In genomic region chr5:146203011-146203871, GRCh38 we compare ENCODE assay signal across 1 cellular context.
A peak's percentile ranks its signal among the peaks of the same experiment; 100 is the strongest.
TF ChIP-seq lines count a peak whose summit lies in the region.

RBM27 (plus strand) TSS chr5:146203605; CDS start chr5:146203766, 161 bp downstream.

TF ChIP-seq in HEK293, 187 proteins besides CTCF, POLR2A, EP300 and RAD21 (continued from another document):
- TF ChIP-seq SALL2 (tag by site-specific recombination; IDR thresholded peaks at IDR 0.05; ENCODE audit: borderline replicate concordance) (no peak), ZNF354C (tag by site-specific recombination; IDR thresholded peaks at IDR 0.05; ENCODE audit: borderline replicate concordance, low read depth) (no peak), ZFP37 (tag by site-specific recombination; IDR thresholded peaks at IDR 0.05) (0 out of 2 replicates have a peak, but pooled peaks have one; percentile 4), ZNF777 (tag by site-specific recombination; IDR thresholded peaks at IDR 0.05; ENCODE audit: borderline replicate concordance) (no peak), ZNF600 (tag by site-specific recombination; IDR thresholded peaks at IDR 0.05) (peak; percentile 75), ZNF558 (tag by site-specific recombination; IDR thresholded peaks at IDR 0.05) (no peak; the same call in 1 of the 2 replicates), ZBTB48 (tag by site-specific recombination; IDR thresholded peaks at IDR 0.05) (peak; percentile 26; the same call in 1 of the 2 replicates), YY2 (tag by site-specific recombination; IDR thresholded peaks at IDR 0.05) (no peak), ZEB2 (tag by site-specific recombination; IDR thresholded peaks at IDR 0.05) (peak; percentile 92), MYNN (tag by site-specific recombination; IDR thresholded peaks at IDR 0.05; ENCODE audit: borderline replicate concordance) (no peak), KLF8 (tag by site-specific recombination; IDR thresholded peaks at IDR 0.05) (peak; percentile 38), OSR2 (tag by site-specific recombination; IDR thresholded peaks at IDR 0.05) (no peak), ZSCAN23 (tag by site-specific recombination; IDR thresholded peaks at IDR 0.05) (no peak), SP3 (tag by site-specific recombination; IDR thresholded peaks at IDR 0.05) (peak; percentile 83), ZNF837 (tag by site-specific recombination; IDR thresholded peaks at IDR 0.05) (no peak), SETDB1 (IDR thresholded peaks at IDR 0.05; ENCODE audit: insufficient read length, low read length) (no peak), MZF1 (tag by site-specific recombination; IDR thresholded peaks at IDR 0.05; ENCODE audit: borderline replicate concordance) (peak; percentile 54; the same call in 1 of the 2 replicates), KLF7 (tag by site-specific recombination; IDR thresholded peaks at IDR 0.05; ENCODE audit: borderline replicate concordance) (0 out of 2 replicates have a peak, but pooled peaks have one; percentile 12), ZFP69B (tag by site-specific recombination; IDR thresholded peaks at IDR 0.05) (peak; percentile 97), ZBTB20 (tag by site-specific recombination; IDR thresholded peaks at IDR 0.05) (peak; percentile 80), KLF1 (tag by site-specific recombination; IDR thresholded peaks at IDR 0.05) (no peak; the same call in 1 of the 2 replicates), ZNF146 (tag by site-specific recombination; IDR thresholded peaks at IDR 0.05) (no peak), ZIC2 (tag by site-specific recombination; IDR thresholded peaks at IDR 0.05) (no peak), ZNF335 (tag by site-specific recombination; conservative IDR thresholded peaks at IDR 0.05) (peak; percentile 93), ZNF514 (tag by site-specific recombination; IDR thresholded peaks at IDR 0.05) (no peak), ZNF426 (tag by site-specific recombination; IDR thresholded peaks at IDR 0.05) (no peak), PATZ1 (tag by site-specific recombination; IDR thresholded peaks at IDR 0.05) (peak; percentile 79), ZNF24 (tag by site-specific recombination; IDR thresholded peaks at IDR 0.05) (peak; percentile 15; the same call in 1 of the 2 replicates), AEBP2 (tag by site-specific recombination; IDR thresholded peaks at IDR 0.05; ENCODE audit: borderline replicate concordance) (no peak), ZNF157 (tag by site-specific recombination; IDR thresholded peaks at IDR 0.05) (no peak), BCL11B (tag by site-specific recombination; IDR thresholded peaks at IDR 0.05; ENCODE audit: low read depth) (no peak), RBAK (tag by site-specific recombination; IDR thresholded peaks at IDR 0.05) (no peak), ZNF391 (tag by site-specific recombination; IDR thresholded peaks at IDR 0.05; ENCODE audit: borderline replicate concordance, low read depth) (no peak), ZBTB10 (tag by site-specific recombination; IDR thresholded peaks at IDR 0.05) (peak; percentile 50; the same call in 1 of the 2 replicates), ZNF37A (tag by site-specific recombination; IDR thresholded peaks at IDR 0.05) (no peak), ZNF548 (tag by site-specific recombination; IDR thresholded peaks at IDR 0.05) (no peak)
- TF ChIP-seq, protein P1, sequence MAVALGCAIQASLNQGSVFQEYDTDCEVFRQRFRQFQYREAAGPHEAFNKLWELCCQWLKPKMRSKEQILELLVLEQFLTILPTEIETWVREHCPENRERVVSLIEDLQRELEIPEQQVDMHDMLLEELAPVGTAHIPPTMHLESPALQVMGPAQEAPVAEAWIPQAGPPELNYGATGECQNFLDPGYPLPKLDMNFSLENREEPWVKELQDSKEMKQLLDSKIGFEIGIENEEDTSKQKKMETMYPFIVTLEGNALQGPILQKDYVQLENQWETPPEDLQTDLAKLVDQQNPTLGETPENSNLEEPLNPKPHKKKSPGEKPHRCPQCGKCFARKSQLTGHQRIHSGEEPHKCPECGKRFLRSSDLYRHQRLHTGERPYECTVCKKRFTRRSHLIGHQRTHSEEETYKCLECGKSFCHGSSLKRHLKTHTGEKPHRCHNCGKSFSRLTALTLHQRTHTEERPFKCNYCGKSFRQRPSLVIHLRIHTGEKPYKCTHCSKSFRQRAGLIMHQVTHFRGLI (tag by site-specific recombination; IDR thresholded peaks at IDR 0.05) = no peak
- TF ChIP-seq, protein P2, sequence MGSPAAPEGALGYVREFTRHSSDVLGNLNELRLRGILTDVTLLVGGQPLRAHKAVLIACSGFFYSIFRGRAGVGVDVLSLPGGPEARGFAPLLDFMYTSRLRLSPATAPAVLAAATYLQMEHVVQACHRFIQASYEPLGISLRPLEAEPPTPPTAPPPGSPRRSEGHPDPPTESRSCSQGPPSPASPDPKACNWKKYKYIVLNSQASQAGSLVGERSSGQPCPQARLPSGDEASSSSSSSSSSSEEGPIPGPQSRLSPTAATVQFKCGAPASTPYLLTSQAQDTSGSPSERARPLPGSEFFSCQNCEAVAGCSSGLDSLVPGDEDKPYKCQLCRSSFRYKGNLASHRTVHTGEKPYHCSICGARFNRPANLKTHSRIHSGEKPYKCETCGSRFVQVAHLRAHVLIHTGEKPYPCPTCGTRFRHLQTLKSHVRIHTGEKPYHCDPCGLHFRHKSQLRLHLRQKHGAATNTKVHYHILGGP (tag by site-specific recombination; IDR thresholded peaks at IDR 0.05) = no peak
- TF ChIP-seq, protein P3, sequence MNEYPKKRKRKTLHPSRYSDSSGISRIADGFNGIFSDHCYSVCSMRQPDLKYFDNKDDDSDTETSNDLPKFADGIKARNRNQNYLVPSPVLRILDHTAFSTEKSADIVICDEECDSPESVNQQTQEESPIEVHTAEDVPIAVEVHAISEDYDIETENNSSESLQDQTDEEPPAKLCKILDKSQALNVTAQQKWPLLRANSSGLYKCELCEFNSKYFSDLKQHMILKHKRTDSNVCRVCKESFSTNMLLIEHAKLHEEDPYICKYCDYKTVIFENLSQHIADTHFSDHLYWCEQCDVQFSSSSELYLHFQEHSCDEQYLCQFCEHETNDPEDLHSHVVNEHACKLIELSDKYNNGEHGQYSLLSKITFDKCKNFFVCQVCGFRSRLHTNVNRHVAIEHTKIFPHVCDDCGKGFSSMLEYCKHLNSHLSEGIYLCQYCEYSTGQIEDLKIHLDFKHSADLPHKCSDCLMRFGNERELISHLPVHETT (tag by site-specific recombination; IDR thresholded peaks at IDR 0.05) = 0 out of 2 replicates have a peak, but pooled peaks have one; percentile 11
- TF ChIP-seq, protein P4, sequence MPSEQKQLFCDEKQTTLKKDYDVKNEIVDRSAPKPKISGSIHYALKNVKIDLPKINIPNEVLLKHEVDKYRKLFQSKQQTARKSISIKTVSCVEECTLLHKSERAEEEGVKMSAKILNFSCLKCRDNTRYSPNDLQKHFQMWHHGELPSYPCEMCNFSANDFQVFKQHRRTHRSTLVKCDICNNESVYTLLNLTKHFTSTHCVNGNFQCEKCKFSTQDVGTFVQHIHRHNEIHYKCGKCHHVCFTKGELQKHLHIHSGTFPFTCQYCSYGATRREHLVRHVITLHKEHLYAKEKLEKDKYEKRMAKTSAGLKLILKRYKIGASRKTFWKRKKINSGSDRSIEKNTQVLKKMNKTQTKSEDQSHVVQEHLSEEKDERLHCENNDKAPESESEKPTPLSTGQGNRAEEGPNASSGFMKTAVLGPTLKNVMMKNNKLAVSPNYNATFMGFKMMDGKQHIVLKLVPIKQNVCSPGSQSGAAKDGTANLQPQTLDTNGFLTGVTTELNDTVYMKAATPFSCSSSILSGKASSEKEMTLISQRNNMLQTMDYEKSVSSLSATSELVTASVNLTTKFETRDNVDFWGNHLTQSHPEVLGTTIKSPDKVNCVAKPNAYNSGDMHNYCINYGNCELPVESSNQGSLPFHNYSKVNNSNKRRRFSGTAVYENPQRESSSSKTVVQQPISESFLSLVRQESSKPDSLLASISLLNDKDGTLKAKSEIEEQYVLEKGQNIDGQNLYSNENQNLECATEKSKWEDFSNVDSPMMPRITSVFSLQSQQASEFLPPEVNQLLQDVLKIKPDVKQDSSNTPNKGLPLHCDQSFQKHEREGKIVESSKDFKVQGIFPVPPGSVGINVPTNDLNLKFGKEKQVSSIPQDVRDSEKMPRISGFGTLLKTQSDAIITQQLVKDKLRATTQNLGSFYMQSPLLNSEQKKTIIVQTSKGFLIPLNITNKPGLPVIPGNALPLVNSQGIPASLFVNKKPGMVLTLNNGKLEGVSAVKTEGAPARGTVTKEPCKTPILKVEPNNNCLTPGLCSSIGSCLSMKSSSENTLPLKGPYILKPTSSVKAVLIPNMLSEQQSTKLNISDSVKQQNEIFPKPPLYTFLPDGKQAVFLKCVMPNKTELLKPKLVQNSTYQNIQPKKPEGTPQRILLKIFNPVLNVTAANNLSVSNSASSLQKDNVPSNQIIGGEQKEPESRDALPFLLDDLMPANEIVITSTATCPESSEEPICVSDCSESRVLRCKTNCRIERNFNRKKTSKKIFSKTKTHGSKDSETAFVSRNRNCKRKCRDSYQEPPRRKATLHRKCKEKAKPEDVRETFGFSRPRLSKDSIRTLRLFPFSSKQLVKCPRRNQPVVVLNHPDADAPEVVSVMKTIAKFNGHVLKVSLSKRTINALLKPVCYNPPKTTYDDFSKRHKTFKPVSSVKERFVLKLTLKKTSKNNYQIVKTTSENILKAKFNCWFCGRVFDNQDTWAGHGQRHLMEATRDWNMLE (tag by site-specific recombination; conservative IDR thresholded peaks at IDR 0.05; ENCODE audit: low read depth) = peak; percentile 9; the same call in 1 of the 2 replicates
- TF ChIP-seq, protein P5, sequence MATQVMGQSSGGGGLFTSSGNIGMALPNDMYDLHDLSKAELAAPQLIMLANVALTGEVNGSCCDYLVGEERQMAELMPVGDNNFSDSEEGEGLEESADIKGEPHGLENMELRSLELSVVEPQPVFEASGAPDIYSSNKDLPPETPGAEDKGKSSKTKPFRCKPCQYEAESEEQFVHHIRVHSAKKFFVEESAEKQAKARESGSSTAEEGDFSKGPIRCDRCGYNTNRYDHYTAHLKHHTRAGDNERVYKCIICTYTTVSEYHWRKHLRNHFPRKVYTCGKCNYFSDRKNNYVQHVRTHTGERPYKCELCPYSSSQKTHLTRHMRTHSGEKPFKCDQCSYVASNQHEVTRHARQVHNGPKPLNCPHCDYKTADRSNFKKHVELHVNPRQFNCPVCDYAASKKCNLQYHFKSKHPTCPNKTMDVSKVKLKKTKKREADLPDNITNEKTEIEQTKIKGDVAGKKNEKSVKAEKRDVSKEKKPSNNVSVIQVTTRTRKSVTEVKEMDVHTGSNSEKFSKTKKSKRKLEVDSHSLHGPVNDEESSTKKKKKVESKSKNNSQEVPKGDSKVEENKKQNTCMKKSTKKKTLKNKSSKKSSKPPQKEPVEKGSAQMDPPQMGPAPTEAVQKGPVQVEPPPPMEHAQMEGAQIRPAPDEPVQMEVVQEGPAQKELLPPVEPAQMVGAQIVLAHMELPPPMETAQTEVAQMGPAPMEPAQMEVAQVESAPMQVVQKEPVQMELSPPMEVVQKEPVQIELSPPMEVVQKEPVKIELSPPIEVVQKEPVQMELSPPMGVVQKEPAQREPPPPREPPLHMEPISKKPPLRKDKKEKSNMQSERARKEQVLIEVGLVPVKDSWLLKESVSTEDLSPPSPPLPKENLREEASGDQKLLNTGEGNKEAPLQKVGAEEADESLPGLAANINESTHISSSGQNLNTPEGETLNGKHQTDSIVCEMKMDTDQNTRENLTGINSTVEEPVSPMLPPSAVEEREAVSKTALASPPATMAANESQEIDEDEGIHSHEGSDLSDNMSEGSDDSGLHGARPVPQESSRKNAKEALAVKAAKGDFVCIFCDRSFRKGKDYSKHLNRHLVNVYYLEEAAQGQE (tag by site-specific recombination; IDR thresholded peaks at IDR 0.05) = no peak; the same call in 1 of the 2 replicates
